8 cellular contexts compared by ENCODE assay signal in the genomic region with DNA sequence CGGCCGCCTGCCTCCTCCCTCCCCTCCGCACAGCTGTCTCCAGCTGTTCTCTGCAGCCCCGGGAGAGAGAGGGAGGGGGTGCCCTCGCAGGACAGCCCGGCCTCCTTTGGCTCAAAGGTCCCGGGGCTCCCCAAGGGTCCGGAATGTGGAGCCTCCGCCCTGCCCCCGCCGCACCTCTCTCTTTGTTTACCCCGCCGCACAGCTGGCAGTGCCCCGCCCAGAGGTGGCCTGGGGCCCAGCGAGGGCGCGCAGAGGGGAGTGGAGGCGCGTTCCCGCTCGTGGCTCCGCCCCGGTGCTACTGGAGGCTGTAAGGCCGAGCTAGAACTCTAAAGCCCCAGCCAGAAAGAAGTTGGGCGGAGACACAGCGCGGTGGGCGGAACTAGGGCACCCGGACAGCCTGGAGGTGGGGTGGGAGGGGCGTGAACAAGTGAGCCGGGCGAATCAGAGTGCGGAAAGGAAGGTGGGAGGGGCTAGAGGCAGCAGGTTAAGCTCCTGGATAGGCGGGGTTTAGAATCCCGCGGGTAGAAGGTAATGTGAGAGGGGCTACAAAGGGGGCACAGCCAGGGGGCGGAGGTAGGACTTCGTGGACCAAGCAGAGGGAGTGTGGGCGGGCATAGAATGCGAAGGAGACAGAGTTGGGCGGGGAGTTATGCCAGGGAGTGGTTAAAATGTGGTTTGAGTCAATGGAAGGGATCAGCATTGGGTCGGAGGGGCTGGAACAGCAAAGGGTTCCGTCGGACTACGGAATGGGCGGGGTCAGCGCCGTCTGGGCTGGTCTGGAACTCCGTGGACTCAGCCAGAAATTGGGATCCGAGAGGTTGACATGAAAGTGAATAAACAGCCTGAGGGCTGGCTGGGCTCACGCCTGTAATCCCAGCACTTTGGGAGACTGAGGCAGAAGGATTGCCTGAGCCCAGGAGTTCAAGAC. TPM values are rescaled to one million over a fixed set of nuclear protein-coding genes. Genes with fewer than 3 reads are reported as not detected.
DNase-seq lines count a peak whose midpoint lies in the region; ATAC-seq and TF ChIP-seq lines count a peak whose summit lies in the region.

No MANE protein-coding gene starts in this region.

- no peak overlapping the region; the same call in 1 of the 2 replicates for H3K27ac Mint-ChIP-seq in GM23338
- no peak overlapping the region for H3K27ac Mint-ChIP-seq in nephron progenitor cell
- H3K27ac Mint-ChIP-seq in stimulated activated naive CD8-positive, alpha-beta T cell treated with anti-CD3 and anti-CD28 coated beads, Interleukin-15, Interleukin-2, amounts not matched to agents 100 ng/mL and 50 ng/mL, for 24 hours = peak overlapping the region; percentile 79

- H3K36me3 ChIP-seq in GM23338 (ENCODE audit: insufficient read depth) (no peaks in the 10 kb centered on the region), Loucy (ENCODE audit: insufficient read depth, low read length) (no peaks in the 10 kb centered on the region)

- H3K27me3 ChIP-seq in GM23338 (ENCODE audit: insufficient read depth) (peaks cover 81% of the 10 kb centered on the region), Loucy (ENCODE audit: insufficient read depth, low read length, poor library complexity, severe bottlenecking) (no peaks in the 10 kb centered on the region)

- H3K9ac ChIP-seq in Loucy (ENCODE audit: low read depth, low read length, poor library complexity, severe bottlenecking) = no peak overlapping the region

- H3K79me2 ChIP-seq in GM23338 (replicated peaks; ENCODE audit: insufficient read depth) (no peaks in the 10 kb centered on the region), Loucy (ENCODE audit: insufficient read depth, low read length) (no peaks in the 10 kb centered on the region)

- peak overlapping the region; percentile 93 for H3K4me2 ChIP-seq in GM23338
- H3K4me2 ChIP-seq in Loucy (ENCODE audit: low read depth, low read length, poor library complexity, severe bottlenecking) = peak overlapping the region; percentile 91

- H3K4me3 Mint-ChIP-seq in GM23338 (peak overlapping the region; percentile 74), nephron progenitor cell (peak overlapping the region; percentile 75)
- H3K4me3 Mint-ChIP-seq in stimulated activated naive CD8-positive, alpha-beta T cell treated with anti-CD3 and anti-CD28 coated beads, Interleukin-15, Interleukin-2, amounts not matched to agents 100 ng/mL and 50 ng/mL, for 24 hours = peak overlapping the region; percentile 82

- H3F3A ChIP-seq in GM23338 (replicated peaks; ENCODE audit: low read depth) (peaks cover 28% of the 10 kb centered on the region), Loucy (ENCODE audit: low read depth) (peaks cover 8% of the 10 kb centered on the region; the same call in 1 of the 2 replicates)

- peaks cover 41% of the 10 kb centered on the region for H3K4me1 ChIP-seq in GM23338 (ENCODE audit: insufficient read depth)
- peaks cover 48% of the 10 kb centered on the region for H3K4me1 ChIP-seq in Loucy (ENCODE audit: insufficient read depth, low read length, poor library complexity, severe bottlenecking)

- H2AFZ ChIP-seq in GM23338 (0 out of 2 replicates have a peak overlapping the region, but pooled peaks have one; percentile 49), Loucy (ENCODE audit: low read length) (peak overlapping the region; percentile 57; the same call in 1 of the 2 replicates)

- TF ChIP-seq CTCF in GM23338 (conservative IDR thresholded peaks at IDR 0.05; ENCODE audit: low read depth in 2 of 2) (no peak), Loucy (conservative IDR thresholded peaks at IDR 0.05; ENCODE audit: low read length) (no peak), nephron progenitor cell (IDR thresholded peaks at IDR 0.05) (no peak)

- H3K9me3 Mint-ChIP-seq in GM23338 = peaks cover 5% of the 10 kb centered on the region; the same call in 2 of the 3 replicates
- H3K9me3 Mint-ChIP-seq in nephron progenitor cell = no peaks in the 10 kb centered on the region
- no peaks in the 10 kb centered on the region for H3K9me3 Mint-ChIP-seq in stimulated activated naive CD8-positive, alpha-beta T cell treated with anti-CD3 and anti-CD28 coated beads, Interleukin-15, Interleukin-2, amounts not matched to agents 100 ng/mL and 50 ng/mL, for 24 hours

- peak overlapping the region; percentile 73 for H3K27ac ChIP-seq in GM23338 (ENCODE audit: low read depth)

- H3K27me3 Mint-ChIP-seq in GM23338 (ENCODE audit: insufficient read depth, low read depth, poor library complexity) (peaks cover 82% of the 10 kb centered on the region), nephron progenitor cell (ENCODE audit: low read depth, poor library complexity) (peaks cover 87% of the 10 kb centered on the region)
- peaks cover 21% of the 10 kb centered on the region for H3K27me3 Mint-ChIP-seq in stimulated activated naive CD8-positive, alpha-beta T cell treated with anti-CD3 and anti-CD28 coated beads, Interleukin-15, Interleukin-2, amounts not matched to agents 100 ng/mL and 50 ng/mL, for 24 hours

- DNase-seq in DMS79 treated with DMSO at 0.1 percent for 48 hours (lab: John Stamatoyannopoulos, UW) = peak; percentile 97
- DNase-seq in GM23338 (ENCODE audit: low spot score) = peak; percentile 100
- peak; percentile 99 for DNase-seq in SHP77 (lab: John Stamatoyannopoulos, UW)
- peak; percentile 99 for DNase-seq in activated effector memory CD4-positive, alpha-beta T cell treated with anti-CD3 and anti-CD28 coated beads, Interleukin-2, amount 50 U/mL, for 16 hours
- DNase-seq in fibroblast of the conjunctiva (ENCODE audit: low read depth) = peak; percentile 95
- peak; percentile 99 for DNase-seq in nephron progenitor cell

- H3K36me3 Mint-ChIP-seq in GM23338 (ENCODE audit: low read depth) (peaks cover 2% of the 10 kb centered on the region; the same call in 1 of the 3 replicates), nephron progenitor cell (ENCODE audit: low read depth) (peaks cover 6% of the 10 kb centered on the region)
- no peaks in the 10 kb centered on the region for H3K36me3 Mint-ChIP-seq in stimulated activated naive CD8-positive, alpha-beta T cell treated with anti-CD3 and anti-CD28 coated beads, Interleukin-15, Interleukin-2, amounts not matched to agents 100 ng/mL and 50 ng/mL, for 24 hours (ENCODE audit: low read depth)

- H3K4me3 ChIP-seq in GM23338 (peak overlapping the region; percentile 66), Loucy (ENCODE audit: low read length, poor library complexity, severe bottlenecking) (peak overlapping the region; percentile 71)

- H3K9me2 ChIP-seq in GM23338 (ENCODE audit: insufficient read depth) (0 out of 2 replicates have a peak, but pooled peaks cover 3% of the 10 kb centered on the region), Loucy (replicated peaks; ENCODE audit: low read depth, low read length) (no peaks in the 10 kb centered on the region)

- H4K20me1 ChIP-seq in GM23338 (replicated peaks; ENCODE audit: insufficient read depth) = no peaks in the 10 kb centered on the region; the same call in none of the 2 replicates
- H4K20me1 ChIP-seq in Loucy (ENCODE audit: insufficient read depth, low read length, poor library complexity, severe bottlenecking) = peaks cover 12% of the 10 kb centered on the region

- H3K9me3 ChIP-seq in Loucy (ENCODE audit: insufficient read depth, low read depth, low read length) = no peaks in the 10 kb centered on the region

- peak; percentile 56 for ATAC-seq in GM23338

- H3K4me1 Mint-ChIP-seq in GM23338 = peaks cover 58% of the 10 kb centered on the region
- peaks cover 79% of the 10 kb centered on the region for H3K4me1 Mint-ChIP-seq in nephron progenitor cell
- H3K4me1 Mint-ChIP-seq in stimulated activated naive CD8-positive, alpha-beta T cell treated with anti-CD3 and anti-CD28 coated beads, Interleukin-15, Interleukin-2, amounts not matched to agents 100 ng/mL and 50 ng/mL, for 24 hours (ENCODE audit: low read depth) = peaks cover 78% of the 10 kb centered on the region

TF ChIP-seq in GM23338, 12 proteins besides CTCF, POLR2A, EP300 and RAD21 (continues in another document):
- TF ChIP-seq, protein P1, sequence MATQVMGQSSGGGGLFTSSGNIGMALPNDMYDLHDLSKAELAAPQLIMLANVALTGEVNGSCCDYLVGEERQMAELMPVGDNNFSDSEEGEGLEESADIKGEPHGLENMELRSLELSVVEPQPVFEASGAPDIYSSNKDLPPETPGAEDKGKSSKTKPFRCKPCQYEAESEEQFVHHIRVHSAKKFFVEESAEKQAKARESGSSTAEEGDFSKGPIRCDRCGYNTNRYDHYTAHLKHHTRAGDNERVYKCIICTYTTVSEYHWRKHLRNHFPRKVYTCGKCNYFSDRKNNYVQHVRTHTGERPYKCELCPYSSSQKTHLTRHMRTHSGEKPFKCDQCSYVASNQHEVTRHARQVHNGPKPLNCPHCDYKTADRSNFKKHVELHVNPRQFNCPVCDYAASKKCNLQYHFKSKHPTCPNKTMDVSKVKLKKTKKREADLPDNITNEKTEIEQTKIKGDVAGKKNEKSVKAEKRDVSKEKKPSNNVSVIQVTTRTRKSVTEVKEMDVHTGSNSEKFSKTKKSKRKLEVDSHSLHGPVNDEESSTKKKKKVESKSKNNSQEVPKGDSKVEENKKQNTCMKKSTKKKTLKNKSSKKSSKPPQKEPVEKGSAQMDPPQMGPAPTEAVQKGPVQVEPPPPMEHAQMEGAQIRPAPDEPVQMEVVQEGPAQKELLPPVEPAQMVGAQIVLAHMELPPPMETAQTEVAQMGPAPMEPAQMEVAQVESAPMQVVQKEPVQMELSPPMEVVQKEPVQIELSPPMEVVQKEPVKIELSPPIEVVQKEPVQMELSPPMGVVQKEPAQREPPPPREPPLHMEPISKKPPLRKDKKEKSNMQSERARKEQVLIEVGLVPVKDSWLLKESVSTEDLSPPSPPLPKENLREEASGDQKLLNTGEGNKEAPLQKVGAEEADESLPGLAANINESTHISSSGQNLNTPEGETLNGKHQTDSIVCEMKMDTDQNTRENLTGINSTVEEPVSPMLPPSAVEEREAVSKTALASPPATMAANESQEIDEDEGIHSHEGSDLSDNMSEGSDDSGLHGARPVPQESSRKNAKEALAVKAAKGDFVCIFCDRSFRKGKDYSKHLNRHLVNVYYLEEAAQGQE (IDR thresholded peaks at IDR 0.05; ENCODE audit: unreplicated experiment) = no peak

RNA-seq across cellular contexts. Expression of a gene that starts 2.8 kb away (rescaled TPM):
- total RNA-seq in GM23338 (2014; rRNA removed; shearing (Covaris generic)) = 53.2 and 65.0 TPM in 2 replicates
- 48.4 and 50.3 TPM in 2 replicates for polyA plus RNA-seq in GM23338 (2016; fragmentation: Nextera tagmentation; extraction: Ambion mirVana)

RNA-seq across cellular contexts. Expression of a gene that starts 27.3 kb away (rescaled TPM):
- total RNA-seq in GM23338 (2014; rRNA removed; shearing (Covaris generic)) = 60.0 and 63.2 TPM in 2 replicates
- 69.8 and 74.6 TPM in 2 replicates for polyA plus RNA-seq in GM23338 (2016; fragmentation: Nextera tagmentation; extraction: Ambion mirVana)

Comparison
In these comparisons a context has a peak if more than half of its experiments do, and no peak if none do; other contexts are left out.
1. Peak in every context shown above with its lines: DNase-seq, ATAC-seq, H3K4me3 ChIP-seq and H3K27ac ChIP-seq.